In the genomic region with DNA sequence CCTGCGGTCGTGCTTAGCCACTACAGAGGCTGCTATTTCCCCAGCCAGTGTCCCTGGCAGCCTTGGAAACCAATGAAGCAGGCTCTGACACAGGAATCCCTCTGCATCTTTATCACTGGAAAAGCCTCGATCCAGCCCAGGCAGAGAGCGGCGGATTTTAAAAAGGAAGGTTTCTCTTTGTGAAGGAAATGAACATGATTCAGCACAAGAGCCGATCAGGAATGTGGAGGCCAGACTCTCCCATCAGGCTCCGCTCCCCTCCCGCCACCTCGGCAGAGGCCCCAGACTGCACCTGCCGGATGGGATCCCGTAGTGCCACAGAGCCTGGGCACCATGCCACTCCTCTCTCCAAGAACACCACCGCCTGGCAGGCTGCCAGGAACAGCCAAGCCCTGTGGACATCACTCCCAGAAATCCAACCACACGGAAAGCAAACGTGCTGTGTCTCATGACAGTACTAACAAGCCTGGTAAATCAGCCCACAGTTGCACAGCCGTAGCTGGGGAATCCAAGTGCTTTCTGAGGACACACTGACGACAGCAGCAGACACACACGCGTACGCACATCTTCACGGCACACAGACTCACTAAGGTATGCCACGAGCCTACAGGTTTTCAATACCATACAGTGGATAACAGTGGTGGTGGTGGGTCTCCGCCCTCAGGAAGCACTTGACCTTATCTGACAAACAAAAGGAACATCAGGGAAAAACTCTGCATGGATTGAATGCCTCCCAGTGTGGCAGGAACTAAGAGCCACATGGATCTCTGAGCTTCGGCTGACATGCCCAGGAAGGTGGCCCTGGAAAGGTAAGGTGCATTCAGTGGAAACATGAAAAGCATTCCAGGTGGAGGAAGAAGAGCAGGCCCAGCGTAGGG, we compare ENCODE assay signal across 8 cellular contexts. TPM values are rescaled to one million over a fixed set of nuclear protein-coding genes. Genes with fewer than 3 reads are reported as not detected.
A peak's percentile ranks its signal among the peaks of the same experiment; 100 is the strongest.
DNase-seq lines count a peak whose midpoint lies in the region; ATAC-seq, FAIRE-seq and TF ChIP-seq lines count a peak whose summit lies in the region.

No MANE protein-coding gene starts in this region.

- H3K27ac Mint-ChIP-seq in activated CD8-positive, alpha-beta T cell treated with anti-CD3 and anti-CD28 coated beads for 36 hours: no peak overlapping the region

- H3K36me3 ChIP-seq in NT2/D1 (ENCODE audit: insufficient read depth, insufficient read length, low read length): no peaks in the 10 kb centered on the region

- peaks cover 17% of the 10 kb centered on the region for H3K27me3 ChIP-seq in NT2/D1 (ENCODE audit: insufficient read depth, insufficient read length)

- no peak overlapping the region for H3K4me3 Mint-ChIP-seq in activated CD8-positive, alpha-beta T cell treated with anti-CD3 and anti-CD28 coated beads for 36 hours

- CTCF ChIA-PET in activated CD8-positive, alpha-beta T cell treated with anti-CD3 and anti-CD28 coated beads for 36 hours (lab: Charles Lee): no interaction called here

- peaks cover 27% of the 10 kb centered on the region for H3K4me1 ChIP-seq in NT2/D1 (ENCODE audit: insufficient read depth, insufficient read length)

- H3K4me3 ChIP-seq in NT2/D1 (ENCODE audit: insufficient read length, low read depth): no peak overlapping the region

- no peaks in the 10 kb centered on the region for H3K9me3 ChIP-seq in NT2/D1 (ENCODE audit: insufficient read depth, low read length)

- TF ChIP-seq POLR2A in H54 (IDR thresholded peaks at IDR 0.05; ENCODE audit: low read depth, low read length) (no peak), GM12891 (IDR thresholded peaks at IDR 0.05; ENCODE audit: low read depth, low read length) (no peak)

- H3K4me1 Mint-ChIP-seq in activated CD8-positive, alpha-beta T cell treated with anti-CD3 and anti-CD28 coated beads for 36 hours (ENCODE audit: low read depth): peaks cover 12% of the 10 kb centered on the region

- H3K27me3 Mint-ChIP-seq in activated CD8-positive, alpha-beta T cell treated with anti-CD3 and anti-CD28 coated beads for 36 hours: no peaks in the 10 kb centered on the region

- H3K9me3 Mint-ChIP-seq in activated CD8-positive, alpha-beta T cell treated with anti-CD3 and anti-CD28 coated beads for 36 hours: no peaks in the 10 kb centered on the region

- intact Hi-C loops in activated CD8-positive, alpha-beta T cell treated with anti-CD3 and anti-CD28 coated beads for 36 hours (cut with micrococcal nuclease): no loop called here

- H3K9ac ChIP-seq in NT2/D1 (ENCODE audit: insufficient read length, low read depth): peak overlapping the region; percentile 47

- peak; percentile 20 for FAIRE-seq in H54 (lab: Jason Lieb, UNC)
- no peak for FAIRE-seq in GM12891 (lab: Jason Lieb, UNC)

- ATAC-seq in HG03196 (IDR thresholded peaks at IDR 0.05; ENCODE audit: unreplicated experiment): no peak
- no peak for ATAC-seq in activated CD8-positive, alpha-beta T cell treated with anti-CD3 and anti-CD28 coated beads for 36 hours

- H3K36me3 Mint-ChIP-seq in activated CD8-positive, alpha-beta T cell treated with anti-CD3 and anti-CD28 coated beads for 36 hours (ENCODE audit: low read depth): no peaks in the 10 kb centered on the region

- POLR2A ChIA-PET in activated CD8-positive, alpha-beta T cell treated with anti-CD3 and anti-CD28 coated beads for 36 hours (lab: Charles Lee): interaction anchor here (0.6 to 1.2 kb wide), 3 partner anchors 26 to 48 kb away, joined by 3 read pairs; no protein-coding TSS in a partner anchor

- DNase-seq in H54 (ENCODE audit: insufficient read length, low spot score) (peak; percentile 88), NT2/D1 (ENCODE audit: low read depth, low spot score) (no peak), fibroblast of gingiva (ENCODE audit: low read depth) (peak; percentile 66), myocyte (ENCODE audit: low read depth) (peak; percentile 100), GM12891 (ENCODE audit: insufficient read length, low spot score) (no peak), SKM-1 (lab: John Stamatoyannopoulos, UW; ENCODE audit: unreplicated experiment) (no peak)
- no peak for DNase-seq in activated CD8-positive, alpha-beta T cell treated with anti-CD3 and anti-CD28 coated beads for 36 hours

- no peak for TF ChIP-seq CTCF in activated CD8-positive, alpha-beta T cell treated with anti-CD3 and anti-CD28 coated beads for 36 hours (IDR thresholded peaks at IDR 0.05)

TF ChIP-seq in GM12891, 5 proteins besides CTCF, POLR2A, EP300 and RAD21:
- no peak for TF ChIP-seq TAF1 (IDR thresholded peaks at IDR 0.05; ENCODE audit: low read depth, low read length)
- TF ChIP-seq SPI1 (IDR thresholded peaks at IDR 0.05; ENCODE audit: low read depth, low read length): no peak
- no peak for TF ChIP-seq POU2F2 (IDR thresholded peaks at IDR 0.05; ENCODE audit: low read depth, low read length)
- no peak for TF ChIP-seq POLR2AphosphoS5 (IDR thresholded peaks at IDR 0.05; ENCODE audit: low read depth, low read length)
- TF ChIP-seq PAX5 (IDR thresholded peaks at IDR 0.05; ENCODE audit: insufficient read depth, low read length, severe bottlenecking): no peak

RNA-seq across cellular contexts. Expression of a gene that starts 5.4 kb away (rescaled TPM):
- total RNA-seq in myocyte: 0.21 and 0.51 TPM in 2 replicates
- polyA plus RNA-seq in myocyte (2012): 2.3 TPM
- polyA plus RNA-seq in GM12891 (2012; ENCODE audit: low read depth, missing spikeins): 0.23 TPM
- total RNA-seq in activated CD8-positive, alpha-beta T cell treated with anti-CD3 and anti-CD28 coated beads for 36 hours: 1 to 10 TPM; 1.8 to 2.3 TPM

Comparison
In these comparisons a context has a peak if more than half of its experiments do, and no peak if none do; other contexts are left out.
1. DNase-seq: peak in H54 (single experiment), fibroblast of gingiva (single experiment) and myocyte (single experiment); none in NT2/D1 (single experiment), GM12891 (single experiment), SKM-1 (single experiment) and activated CD8-positive, alpha-beta T cell treated with anti-CD3 and anti-CD28 coated beads for 36 hours (single experiment).